ENCODE assay signal across 13 cellular contexts in the genomic region with DNA sequence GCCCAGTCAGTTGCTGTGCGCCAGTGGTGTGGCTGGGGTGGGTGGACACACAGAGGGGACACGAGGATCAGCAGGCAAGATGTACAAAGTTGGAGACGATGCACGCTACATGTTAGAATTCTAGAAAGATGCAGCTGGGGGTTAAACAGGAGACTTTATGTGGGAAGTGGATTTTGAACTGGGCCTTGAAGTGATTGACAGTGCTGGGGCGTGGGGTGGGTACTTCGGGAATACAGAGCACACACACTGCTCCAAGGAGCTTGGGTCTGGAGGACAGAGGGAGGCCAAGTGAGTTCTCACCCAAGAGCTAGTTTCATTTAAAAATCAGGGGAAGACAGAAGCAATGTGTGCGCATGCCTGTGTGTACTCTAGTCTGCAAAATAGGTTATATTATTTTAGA.
"Had no signal": no experiment of that assay in that cellular context is flagged by ENCODE, and none has a peak within 500 bp of the region (broad histone marks: within the 10 kb centered on the region; RNA-seq: fewer than 3 reads in every experiment).

No MANE protein-coding gene starts in this region.

- H3K27me3 Mint-ChIP-seq: activated naive CD4-positive, alpha-beta T cell treated with anti-CD3 and anti-CD28 coated beads, Interleukin-2, amount 50 U/mL, for 24 hours had no signal

- H3K4me3 ChIP-seq: breast epithelium, gastroesophageal sphincter, skin epidermis, thyroid gland, uterus had no signal

- H3K27me3 ChIP-seq: breast epithelium, gastroesophageal sphincter, thyroid gland, uterus had no signal

- DNase-seq: activated CD4-positive, alpha-beta T cell treated with anti-CD3 and anti-CD28 coated beads for 1 hour; aorta; effector memory CD4-positive, alpha-beta T cell; left ventricle myocardium superior; mesendoderm; stimulated activated CD4-positive, alpha-beta T cell treated with anti-CD3 and anti-CD28 coated beads, Interleukin-4, amount 100 ng/mL, for 4 hours; T1000; thyroid gland; uterus had no signal

- ATAC-seq: gastroesophageal sphincter had no signal

- H3K27ac Mint-ChIP-seq: activated naive CD4-positive, alpha-beta T cell treated with anti-CD3 and anti-CD28 coated beads, Interleukin-2, amount 50 U/mL, for 24 hours had no signal

- H3K4me3 Mint-ChIP-seq: activated naive CD4-positive, alpha-beta T cell treated with anti-CD3 and anti-CD28 coated beads, Interleukin-2, amount 50 U/mL, for 24 hours had no signal

- H3K27ac ChIP-seq: breast epithelium, gastroesophageal sphincter, thyroid gland, uterus had no signal

- H3K36me3 ChIP-seq: breast epithelium, thyroid gland, uterus had no signal

- H3K4me1 ChIP-seq: breast epithelium, uterus had no signal

- H3K9me3 ChIP-seq: breast epithelium, gastroesophageal sphincter, thyroid gland, uterus had no signal

- H3K9me3 Mint-ChIP-seq: activated naive CD4-positive, alpha-beta T cell treated with anti-CD3 and anti-CD28 coated beads, Interleukin-2, amount 50 U/mL, for 24 hours had no signal
